ENCODE assay signal across 8 cellular contexts in the genomic region with DNA sequence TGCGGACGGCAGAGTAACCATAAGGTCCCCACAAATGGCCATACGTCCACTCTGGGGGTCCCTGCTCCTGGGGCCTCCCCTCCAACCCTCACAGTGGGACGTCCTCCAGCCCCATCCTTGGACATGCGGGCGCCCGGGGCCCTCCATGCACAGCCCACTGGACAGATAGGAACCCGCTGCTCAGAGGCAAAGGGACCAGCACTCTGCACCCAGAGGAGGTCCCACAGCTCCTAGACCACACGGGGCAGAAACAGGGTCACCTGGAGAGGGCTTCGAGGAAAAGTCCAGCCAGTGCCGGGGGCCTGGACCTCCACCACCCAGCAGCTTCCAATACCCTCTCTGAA.
"Had no signal": no experiment of that assay in that cellular context is flagged by ENCODE, and none has a peak within 500 bp of the region (broad histone marks: within the 10 kb centered on the region; RNA-seq: fewer than 3 reads in every experiment).

No MANE protein-coding gene starts in this region.

- H3K27ac ChIP-seq: coronary artery had no signal

- H3K27me3 Mint-ChIP-seq: activated T-cell treated with anti-CD3 and anti-CD28 coated beads, Interleukin-2, amount 50 U/mL, for 24 hours; brain had no signal

- H3K36me3 Mint-ChIP-seq: brain had no signal

- H3K4me3 Mint-ChIP-seq: activated T-cell treated with anti-CD3 and anti-CD28 coated beads, Interleukin-2, amount 50 U/mL, for 24 hours; brain; nephron had no signal

- H3K9me3 ChIP-seq: esophagus squamous epithelium had no signal

- H3K27ac Mint-ChIP-seq: brain had no signal

- H3K4me2 ChIP-seq: smooth muscle cell had no signal

- DNase-seq: esophagus squamous epithelium, occipital lobe had no signal

- H3K27me3 ChIP-seq: esophagus squamous epithelium had no signal

- H3K9me3 Mint-ChIP-seq: activated T-cell treated with anti-CD3 and anti-CD28 coated beads, Interleukin-2, amount 50 U/mL, for 24 hours; brain; nephron had no signal

- FAIRE-seq: urothelium cell line had no signal

- H3K4me3 ChIP-seq: coronary artery, smooth muscle cell had no signal
